In genomic region chr10:127028556-127028955, GRCh38 we compare ENCODE assay signal across 8 cellular contexts.
"Had no signal": no experiment of that assay in that cellular context is flagged by ENCODE, and none has a peak within 500 bp of the region (broad histone marks: within the 10 kb centered on the region; RNA-seq: fewer than 3 reads in every experiment).

No MANE protein-coding gene starts in this region.

- H3K27ac ChIP-seq: GM23248 had no signal

- H3K4me1 ChIP-seq: HAP-1 had no signal

- ATAC-seq: HCT116, K562 had no signal

- H3K9me3 ChIP-seq: HAP-1 had no signal

- H3K4me3 ChIP-seq: GM23248, HAP-1, K562 had no signal

- DNase-seq: GM23248, GOT3, H7, HFFc6, IMR-90 had no signal
